2 cellular contexts compared by ENCODE assay signal in the genomic region with DNA sequence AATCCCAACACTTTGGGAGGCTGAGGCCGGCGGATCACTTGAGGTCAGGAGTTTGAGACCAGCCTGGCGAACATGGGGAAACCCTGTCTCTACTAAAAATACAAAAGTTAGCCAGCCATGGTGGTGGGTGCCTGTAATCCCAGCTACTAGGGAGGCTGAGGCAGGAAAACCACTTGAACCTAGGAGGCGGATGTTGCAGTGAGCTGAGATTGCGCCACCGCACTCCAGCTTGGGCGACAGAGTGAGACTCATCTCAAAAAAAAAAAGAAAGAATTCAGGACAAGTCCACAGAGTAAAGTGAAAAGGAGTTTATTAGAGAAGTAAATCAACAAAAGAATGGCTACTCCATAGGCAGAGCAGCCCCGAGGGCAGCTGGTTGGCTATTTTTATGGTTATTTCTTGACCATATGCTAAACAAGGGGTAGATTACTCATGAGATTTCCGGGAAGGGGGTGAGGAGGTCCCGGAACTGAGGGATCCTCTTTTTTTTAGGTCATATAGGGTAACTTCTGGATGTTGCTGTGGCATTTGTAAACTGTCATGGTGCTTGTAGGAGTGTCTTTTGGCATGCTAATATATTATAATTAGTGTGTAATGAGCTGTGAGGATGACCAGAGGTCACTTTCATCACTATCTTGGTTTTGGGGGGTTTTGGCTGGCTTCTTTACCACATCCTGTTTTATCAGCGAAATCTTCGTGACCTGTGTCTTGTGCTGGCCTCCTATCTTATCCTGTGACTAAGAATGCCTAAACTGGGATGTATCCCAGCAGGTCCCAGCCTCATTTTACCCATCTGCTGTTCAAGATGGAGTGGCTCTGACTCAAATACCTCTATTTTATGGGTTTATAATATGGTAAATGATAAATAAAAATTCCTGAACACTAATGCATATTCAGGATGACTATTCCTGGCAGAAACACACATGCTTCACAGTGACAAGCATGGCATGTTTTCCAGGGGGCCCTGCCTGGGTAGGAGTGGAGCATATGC.
A peak's percentile ranks its signal among the peaks of the same experiment; 100 is the strongest.
TF ChIP-seq lines count a peak whose summit lies in the region.

No MANE protein-coding gene starts in this region.

TF ChIP-seq in IMR-90, 13 proteins besides CTCF, POLR2A, EP300 and RAD21:
- no peak for TF ChIP-seq SMC3 (IDR thresholded peaks at IDR 0.05; ENCODE audit: low read depth, low read length)
- no peak for TF ChIP-seq MAZ (IDR thresholded peaks at IDR 0.05; ENCODE audit: borderline replicate concordance, low read depth, low read length)
- TF ChIP-seq CEBPB (IDR thresholded peaks at IDR 0.05; ENCODE audit: low read depth, low read length): 0 out of 2 replicates have a peak, but pooled peaks have one; percentile 29
- TF ChIP-seq NFE2L2 (IDR thresholded peaks at IDR 0.05; ENCODE audit: low read depth, low read length): no peak
- TF ChIP-seq, protein P1, sequence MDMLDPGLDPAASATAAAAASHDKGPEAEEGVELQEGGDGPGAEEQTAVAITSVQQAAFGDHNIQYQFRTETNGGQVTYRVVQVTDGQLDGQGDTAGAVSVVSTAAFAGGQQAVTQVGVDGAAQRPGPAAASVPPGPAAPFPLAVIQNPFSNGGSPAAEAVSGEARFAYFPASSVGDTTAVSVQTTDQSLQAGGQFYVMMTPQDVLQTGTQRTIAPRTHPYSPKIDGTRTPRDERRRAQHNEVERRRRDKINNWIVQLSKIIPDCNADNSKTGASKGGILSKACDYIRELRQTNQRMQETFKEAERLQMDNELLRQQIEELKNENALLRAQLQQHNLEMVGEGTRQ (IDR thresholded peaks at IDR 0.05; ENCODE audit: low read depth, low read length): no peak
- TF ChIP-seq MXI1 (IDR thresholded peaks at IDR 0.05; ENCODE audit: borderline replicate concordance, low read depth, low read length): no peak
- no peak for TF ChIP-seq CHD1 (IDR thresholded peaks at IDR 0.05; ENCODE audit: low read depth, low read length)
- no peak for TF ChIP-seq RFX5 (IDR thresholded peaks at IDR 0.05; ENCODE audit: low read depth, low read length)
- no peak for TF ChIP-seq BHLHE40 (IDR thresholded peaks at IDR 0.05; ENCODE audit: low read depth, low read length)

TF ChIP-seq in WTC11, 78 proteins besides CTCF, POLR2A, EP300 and RAD21:
- TF ChIP-seq, protein P2, sequence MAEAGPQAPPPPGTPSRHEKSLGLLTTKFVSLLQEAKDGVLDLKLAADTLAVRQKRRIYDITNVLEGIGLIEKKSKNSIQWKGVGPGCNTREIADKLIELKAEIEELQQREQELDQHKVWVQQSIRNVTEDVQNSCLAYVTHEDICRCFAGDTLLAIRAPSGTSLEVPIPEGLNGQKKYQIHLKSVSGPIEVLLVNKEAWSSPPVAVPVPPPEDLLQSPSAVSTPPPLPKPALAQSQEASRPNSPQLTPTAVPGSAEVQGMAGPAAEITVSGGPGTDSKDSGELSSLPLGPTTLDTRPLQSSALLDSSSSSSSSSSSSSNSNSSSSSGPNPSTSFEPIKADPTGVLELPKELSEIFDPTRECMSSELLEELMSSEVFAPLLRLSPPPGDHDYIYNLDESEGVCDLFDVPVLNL (CRISPR knock-in tag; IDR thresholded peaks at IDR 0.05; ENCODE audit: borderline replicate concordance, low read depth): no peak
- TF ChIP-seq, protein P3, sequence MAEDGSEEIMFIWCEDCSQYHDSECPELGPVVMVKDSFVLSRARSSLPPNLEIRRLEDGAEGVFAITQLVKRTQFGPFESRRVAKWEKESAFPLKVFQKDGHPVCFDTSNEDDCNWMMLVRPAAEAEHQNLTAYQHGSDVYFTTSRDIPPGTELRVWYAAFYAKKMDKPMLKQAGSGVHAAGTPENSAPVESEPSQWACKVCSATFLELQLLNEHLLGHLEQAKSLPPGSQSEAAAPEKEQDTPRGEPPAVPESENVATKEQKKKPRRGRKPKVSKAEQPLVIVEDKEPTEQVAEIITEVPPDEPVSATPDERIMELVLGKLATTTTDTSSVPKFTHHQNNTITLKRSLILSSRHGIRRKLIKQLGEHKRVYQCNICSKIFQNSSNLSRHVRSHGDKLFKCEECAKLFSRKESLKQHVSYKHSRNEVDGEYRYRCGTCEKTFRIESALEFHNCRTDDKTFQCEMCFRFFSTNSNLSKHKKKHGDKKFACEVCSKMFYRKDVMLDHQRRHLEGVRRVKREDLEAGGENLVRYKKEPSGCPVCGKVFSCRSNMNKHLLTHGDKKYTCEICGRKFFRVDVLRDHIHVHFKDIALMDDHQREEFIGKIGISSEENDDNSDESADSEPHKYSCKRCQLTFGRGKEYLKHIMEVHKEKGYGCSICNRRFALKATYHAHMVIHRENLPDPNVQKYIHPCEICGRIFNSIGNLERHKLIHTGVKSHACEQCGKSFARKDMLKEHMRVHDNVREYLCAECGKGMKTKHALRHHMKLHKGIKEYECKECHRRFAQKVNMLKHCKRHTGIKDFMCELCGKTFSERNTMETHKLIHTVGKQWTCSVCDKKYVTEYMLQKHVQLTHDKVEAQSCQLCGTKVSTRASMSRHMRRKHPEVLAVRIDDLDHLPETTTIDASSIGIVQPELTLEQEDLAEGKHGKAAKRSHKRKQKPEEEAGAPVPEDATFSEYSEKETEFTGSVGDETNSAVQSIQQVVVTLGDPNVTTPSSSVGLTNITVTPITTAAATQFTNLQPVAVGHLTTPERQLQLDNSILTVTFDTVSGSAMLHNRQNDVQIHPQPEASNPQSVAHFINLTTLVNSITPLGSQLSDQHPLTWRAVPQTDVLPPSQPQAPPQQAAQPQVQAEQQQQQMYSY (CRISPR knock-in tag; IDR thresholded peaks at IDR 0.05): no peak
- TF ChIP-seq NR2C2 (CRISPR knock-in tag; IDR thresholded peaks at IDR 0.05) (no peak), ZNF317 (CRISPR knock-in tag; IDR thresholded peaks at IDR 0.05; ENCODE audit: borderline replicate concordance, low read depth) (no peak), SMAD4 (CRISPR knock-in tag; IDR thresholded peaks at IDR 0.05) (no peak), ZNF423 (CRISPR knock-in tag; IDR thresholded peaks at IDR 0.05) (no peak), FOXP1 (CRISPR knock-in tag; IDR thresholded peaks at IDR 0.05; ENCODE audit: borderline replicate concordance) (no peak), IRF2 (CRISPR knock-in tag; IDR thresholded peaks at IDR 0.05; ENCODE audit: borderline replicate concordance, low read depth) (no peak), CBFB (CRISPR knock-in tag; IDR thresholded peaks at IDR 0.05; ENCODE audit: low read depth) (no peak)
- TF ChIP-seq, protein P4, sequence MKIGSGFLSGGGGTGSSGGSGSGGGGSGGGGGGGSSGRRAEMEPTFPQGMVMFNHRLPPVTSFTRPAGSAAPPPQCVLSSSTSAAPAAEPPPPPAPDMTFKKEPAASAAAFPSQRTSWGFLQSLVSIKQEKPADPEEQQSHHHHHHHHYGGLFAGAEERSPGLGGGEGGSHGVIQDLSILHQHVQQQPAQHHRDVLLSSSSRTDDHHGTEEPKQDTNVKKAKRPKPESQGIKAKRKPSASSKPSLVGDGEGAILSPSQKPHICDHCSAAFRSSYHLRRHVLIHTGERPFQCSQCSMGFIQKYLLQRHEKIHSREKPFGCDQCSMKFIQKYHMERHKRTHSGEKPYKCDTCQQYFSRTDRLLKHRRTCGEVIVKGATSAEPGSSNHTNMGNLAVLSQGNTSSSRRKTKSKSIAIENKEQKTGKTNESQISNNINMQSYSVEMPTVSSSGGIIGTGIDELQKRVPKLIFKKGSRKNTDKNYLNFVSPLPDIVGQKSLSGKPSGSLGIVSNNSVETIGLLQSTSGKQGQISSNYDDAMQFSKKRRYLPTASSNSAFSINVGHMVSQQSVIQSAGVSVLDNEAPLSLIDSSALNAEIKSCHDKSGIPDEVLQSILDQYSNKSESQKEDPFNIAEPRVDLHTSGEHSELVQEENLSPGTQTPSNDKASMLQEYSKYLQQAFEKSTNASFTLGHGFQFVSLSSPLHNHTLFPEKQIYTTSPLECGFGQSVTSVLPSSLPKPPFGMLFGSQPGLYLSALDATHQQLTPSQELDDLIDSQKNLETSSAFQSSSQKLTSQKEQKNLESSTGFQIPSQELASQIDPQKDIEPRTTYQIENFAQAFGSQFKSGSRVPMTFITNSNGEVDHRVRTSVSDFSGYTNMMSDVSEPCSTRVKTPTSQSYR (CRISPR knock-in tag; IDR thresholded peaks at IDR 0.05): no peak
- TF ChIP-seq, protein P5, sequence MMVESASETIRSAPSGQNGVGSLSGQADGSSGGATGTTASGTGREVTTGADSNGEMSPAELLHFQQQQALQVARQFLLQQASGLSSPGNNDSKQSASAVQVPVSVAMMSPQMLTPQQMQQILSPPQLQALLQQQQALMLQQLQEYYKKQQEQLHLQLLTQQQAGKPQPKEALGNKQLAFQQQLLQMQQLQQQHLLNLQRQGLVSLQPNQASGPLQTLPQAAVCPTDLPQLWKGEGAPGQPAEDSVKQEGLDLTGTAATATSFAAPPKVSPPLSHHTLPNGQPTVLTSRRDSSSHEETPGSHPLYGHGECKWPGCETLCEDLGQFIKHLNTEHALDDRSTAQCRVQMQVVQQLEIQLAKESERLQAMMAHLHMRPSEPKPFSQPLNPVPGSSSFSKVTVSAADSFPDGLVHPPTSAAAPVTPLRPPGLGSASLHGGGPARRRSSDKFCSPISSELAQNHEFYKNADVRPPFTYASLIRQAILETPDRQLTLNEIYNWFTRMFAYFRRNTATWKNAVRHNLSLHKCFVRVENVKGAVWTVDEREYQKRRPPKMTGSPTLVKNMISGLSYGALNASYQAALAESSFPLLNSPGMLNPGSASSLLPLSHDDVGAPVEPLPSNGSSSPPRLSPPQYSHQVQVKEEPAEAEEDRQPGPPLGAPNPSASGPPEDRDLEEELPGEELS (CRISPR knock-in tag; IDR thresholded peaks at IDR 0.05): no peak
- TF ChIP-seq, protein P6, sequence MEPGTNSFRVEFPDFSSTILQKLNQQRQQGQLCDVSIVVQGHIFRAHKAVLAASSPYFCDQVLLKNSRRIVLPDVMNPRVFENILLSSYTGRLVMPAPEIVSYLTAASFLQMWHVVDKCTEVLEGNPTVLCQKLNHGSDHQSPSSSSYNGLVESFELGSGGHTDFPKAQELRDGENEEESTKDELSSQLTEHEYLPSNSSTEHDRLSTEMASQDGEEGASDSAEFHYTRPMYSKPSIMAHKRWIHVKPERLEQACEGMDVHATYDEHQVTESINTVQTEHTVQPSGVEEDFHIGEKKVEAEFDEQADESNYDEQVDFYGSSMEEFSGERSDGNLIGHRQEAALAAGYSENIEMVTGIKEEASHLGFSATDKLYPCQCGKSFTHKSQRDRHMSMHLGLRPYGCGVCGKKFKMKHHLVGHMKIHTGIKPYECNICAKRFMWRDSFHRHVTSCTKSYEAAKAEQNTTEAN (CRISPR knock-in tag; IDR thresholded peaks at IDR 0.05): no peak
